Comparison of ENCODE assay signal across 18 cellular contexts in the genomic region with DNA sequence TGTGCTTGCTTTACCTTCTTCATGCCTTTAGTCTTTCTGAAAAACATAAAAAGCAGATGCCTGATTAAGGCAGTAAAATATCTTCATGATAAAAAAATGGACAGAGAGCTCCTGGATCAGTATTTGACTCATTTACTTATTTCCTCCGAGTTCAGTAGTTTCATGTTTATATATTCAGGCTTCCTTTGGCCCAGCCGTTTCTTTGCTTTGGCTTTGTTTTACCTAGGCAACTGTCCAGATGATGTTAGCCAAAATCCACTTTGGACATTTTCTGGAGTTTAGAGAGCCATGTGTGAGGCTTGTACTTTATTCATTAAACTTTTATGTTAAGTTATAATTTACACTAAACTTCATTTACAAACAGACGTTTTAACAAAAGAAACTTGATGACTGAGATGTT.
DNase-seq lines count a peak whose midpoint lies in the region; ATAC-seq lines count a peak whose summit lies in the region.
"Had no signal": no experiment of that assay in that cellular context is flagged by ENCODE, and none has a peak within 500 bp of the region (broad histone marks: within the 10 kb centered on the region; RNA-seq: fewer than 3 reads in every experiment).

No MANE protein-coding gene starts in this region.

- no peak overlapping the region for H3K4ac ChIP-seq in mesenchymal stem cell (ENCODE audit: low read depth in 1 of 2, low read length in 2 of 2)

- peaks cover 0 to 9% (median 6%) of the 10 kb centered on the region in 5 donors for H3K27me3 Mint-ChIP-seq in naive thymus-derived CD4-positive, alpha-beta T cell
- H3K27me3 Mint-ChIP-seq in CD8-positive, alpha-beta memory T cell = no peaks in the 10 kb centered on the region
- H3K27me3 Mint-ChIP-seq: activated CD8-positive, alpha-beta T cell treated with anti-CD3 and anti-CD28 coated beads for 36 hours had no signal

- no peak overlapping the region for H3K18ac ChIP-seq in mesenchymal stem cell (ENCODE audit: low read depth in 1 of 2, low read length in 2 of 2)

- H3K27ac ChIP-seq in ACC112 (ENCODE audit: low read depth, low read length) = peak overlapping the region; percentile 11; the same call in 1 of the 2 replicates
- no peak overlapping the region for H3K27ac ChIP-seq in mesenchymal stem cell (ENCODE audit: low read length, poor library complexity, severe bottlenecking)
- H3K27ac ChIP-seq in naive thymus-derived CD4-positive, alpha-beta T cell (ENCODE audit: low read depth, low read length) = no peak overlapping the region
- H3K27ac ChIP-seq in CD8-positive, alpha-beta memory T cell (ENCODE audit: low read depth, low read length) = no peak overlapping the region
- H3K27ac ChIP-seq: lower lobe of right lung, RWPE1 had no signal

- no peak overlapping the region for H2BK12ac ChIP-seq in mesenchymal stem cell (ENCODE audit: low read length in 2 of 2)

- no peak overlapping the region for H2AK5ac ChIP-seq in mesenchymal stem cell (ENCODE audit: low read length, severe bottlenecking)

- H2BK5ac ChIP-seq in mesenchymal stem cell (ENCODE audit: low read depth, low read length, poor library complexity, severe bottlenecking) = no peak overlapping the region

- WGBS in mesenchymal stem cell = 67% methylated on average over 2 of the region's 3 CpGs

- H3K14ac ChIP-seq in mesenchymal stem cell (ENCODE audit: low read length in 2 of 2) = no peak overlapping the region

- no peaks in the 10 kb centered on the region for H3K79me1 ChIP-seq in mesenchymal stem cell (replicated peaks; ENCODE audit: low read length, poor library complexity, severe bottlenecking)

- no peaks in the 10 kb centered on the region for H3K36me3 ChIP-seq in ACC112 (ENCODE audit: insufficient read depth, low read length)
- H3K36me3 ChIP-seq in mesenchymal stem cell (ENCODE audit: control insufficient read depth in 1 of 2, insufficient read depth in 2 of 2, low read depth in 1 of 2, low read length in 2 of 2) = no peaks in the 10 kb centered on the region
- H3K36me3 ChIP-seq in naive thymus-derived CD4-positive, alpha-beta T cell (ENCODE audit: control insufficient read depth in 2 of 3, insufficient read depth in 3 of 3, low read length in 3 of 3) = no peaks in the 10 kb centered on the region
- no peaks in the 10 kb centered on the region for H3K36me3 ChIP-seq in CD8-positive, alpha-beta memory T cell (ENCODE audit: insufficient read depth, low read length)
- H3K36me3 ChIP-seq: lower lobe of right lung had no signal

- H3K27ac Mint-ChIP-seq in naive thymus-derived CD4-positive, alpha-beta T cell = no peak overlapping the region
- H3K27ac Mint-ChIP-seq in CD8-positive, alpha-beta memory T cell = no peak overlapping the region
- H3K27ac Mint-ChIP-seq: activated CD8-positive, alpha-beta T cell treated with anti-CD3 and anti-CD28 coated beads for 36 hours; activated naive CD8-positive, alpha-beta T cell; T-cell had no signal

- H3K9ac ChIP-seq in mesenchymal stem cell (ENCODE audit: low read length) = peak overlapping the region; percentile 74

- no peak overlapping the region for H2BK120ac ChIP-seq in mesenchymal stem cell (ENCODE audit: low read depth, low read length)

- intact Hi-C loops in naive thymus-derived CD4-positive, alpha-beta T cell (cut with micrococcal nuclease) = no loop called here

- no peak overlapping the region for H4K91ac ChIP-seq in mesenchymal stem cell (ENCODE audit: low read length)

- H3K23ac ChIP-seq in mesenchymal stem cell (ENCODE audit: low read length in 2 of 2) = no peak overlapping the region

- H3K4me3 ChIP-seq in ACC112 (ENCODE audit: low read depth, low read length) (peak overlapping the region; percentile 36), mesenchymal stem cell (ENCODE audit: insufficient read depth in 1 of 2, low read depth in 1 of 2, low read length in 2 of 2) (no peak overlapping the region)
- H3K4me3 ChIP-seq in naive thymus-derived CD4-positive, alpha-beta T cell (ENCODE audit: low read length) = no peak overlapping the region
- H3K4me3 ChIP-seq in CD8-positive, alpha-beta memory T cell (ENCODE audit: low read length) = no peak overlapping the region
- H3K4me3 ChIP-seq: lower lobe of right lung had no signal

- no peak overlapping the region for H3K4me3 Mint-ChIP-seq in naive thymus-derived CD4-positive, alpha-beta T cell
- no peak overlapping the region for H3K4me3 Mint-ChIP-seq in CD8-positive, alpha-beta memory T cell
- H3K4me3 Mint-ChIP-seq: activated CD8-positive, alpha-beta T cell treated with anti-CD3 and anti-CD28 coated beads for 36 hours; activated naive CD8-positive, alpha-beta T cell; activated T-cell treated with anti-CD3 and anti-CD28 coated beads, Interleukin-2, amount 50 U/mL, for 4 hours; T-cell had no signal

- H3K27me3 ChIP-seq in ACC112 (ENCODE audit: insufficient read depth, low read length) (no peaks in the 10 kb centered on the region), mesenchymal stem cell (ENCODE audit: control insufficient read depth in 1 of 2, insufficient read depth in 1 of 2, low read length in 2 of 2) (no peaks in the 10 kb centered on the region)
- H3K27me3 ChIP-seq in naive thymus-derived CD4-positive, alpha-beta T cell (ENCODE audit: control insufficient read depth in 2 of 2, insufficient read depth in 2 of 2, low read length in 2 of 2) = no peaks in the 10 kb centered on the region
- no peaks in the 10 kb centered on the region for H3K27me3 ChIP-seq in CD8-positive, alpha-beta memory T cell (ENCODE audit: insufficient read depth, low read length, poor library complexity, severe bottlenecking)

- peaks cover 0 to 3% (median 0%) of the 10 kb centered on the region in 11 donors for H3K9me3 Mint-ChIP-seq in naive thymus-derived CD4-positive, alpha-beta T cell
- peaks cover 0 to 3% (median 0%) of the 10 kb centered on the region in 5 donors for H3K9me3 Mint-ChIP-seq in CD8-positive, alpha-beta memory T cell
- H3K9me3 Mint-ChIP-seq: activated CD8-positive, alpha-beta T cell treated with anti-CD3 and anti-CD28 coated beads for 36 hours; activated T-cell treated with anti-CD3 and anti-CD28 coated beads, Interleukin-2, amount 50 U/mL, for 4 hours had no signal

- CTCF ChIA-PET in naive thymus-derived CD4-positive, alpha-beta T cell (lab: Charles Lee) = no interaction called here
- CTCF ChIA-PET in CD8-positive, alpha-beta memory T cell (lab: Charles Lee) = no interaction called here

- H2AFZ ChIP-seq in ACC112 (ENCODE audit: low read length, unreplicated experiment) (peak overlapping the region; percentile 33), mesenchymal stem cell (ENCODE audit: low read depth, low read length) (no peak overlapping the region)

- POLR2A ChIA-PET in naive thymus-derived CD4-positive, alpha-beta T cell (lab: Charles Lee) = no interaction called here
- POLR2A ChIA-PET in CD8-positive, alpha-beta memory T cell (lab: Charles Lee) = no interaction called here

- H3K4me2 ChIP-seq in mesenchymal stem cell (ENCODE audit: low read length, poor library complexity, severe bottlenecking) = no peak overlapping the region

- H3K9me3 ChIP-seq in mesenchymal stem cell (ENCODE audit: control insufficient read depth, low read length) = no peaks in the 10 kb centered on the region
- no peaks in the 10 kb centered on the region for H3K9me3 ChIP-seq in naive thymus-derived CD4-positive, alpha-beta T cell (ENCODE audit: control insufficient read depth in 2 of 3, low read length in 3 of 3)
- no peaks in the 10 kb centered on the region for H3K9me3 ChIP-seq in CD8-positive, alpha-beta memory T cell (ENCODE audit: low read length)
- H3K9me3 ChIP-seq: lower lobe of right lung had no signal

- peak; percentile 20 for DNase-seq in LHCN-M2 (ENCODE audit: low read depth)
- peak; percentile 67 for DNase-seq in fibroblast of gingiva (ENCODE audit: low read depth)
- no peak for DNase-seq in mesenchymal stem cell
- no peak for DNase-seq in NCI-H1436 (lab: John Stamatoyannopoulos, UW)
- no peak for DNase-seq in naive thymus-derived CD4-positive, alpha-beta T cell
- DNase-seq in CD8-positive, alpha-beta memory T cell = no peak
- DNase-seq: activated CD8-positive, alpha-beta T cell treated with anti-CD3 and anti-CD28 coated beads for 36 hours; activated T-cell treated with anti-CD3 and anti-CD28 coated beads, Interleukin-2, amount 50 U/mL, for 4 hours; caudate nucleus; lower lobe of right lung; NCI-H1436 treated with DMSO at 0.1 percent for 48 hours; NK-92 treated with Interleukin-12 subunit alpha and Interleukin-12 subunit beta, amount 100 ng/mL, for 24 hours; stimulated activated CD4-positive, alpha-beta T cell treated with anti-CD3 and anti-CD28 coated beads, Interleukin-1b, Interleukin-23, amount 100 ng/mL, for 48 hours; T-cell had no signal

- H3K79me2 ChIP-seq in ACC112 (ENCODE audit: control insufficient read depth, insufficient read depth, low read length, unreplicated experiment) = no peaks in the 10 kb centered on the region

- peaks cover 18% of the 10 kb centered on the region for H3K4me1 ChIP-seq in ACC112 (ENCODE audit: control insufficient read depth, insufficient read depth, low read length, unreplicated experiment)
- H3K4me1 ChIP-seq in mesenchymal stem cell (ENCODE audit: control insufficient read depth, insufficient read depth, low read depth, low read length) = no peaks in the 10 kb centered on the region
- no peaks in the 10 kb centered on the region for H3K4me1 ChIP-seq in naive thymus-derived CD4-positive, alpha-beta T cell (ENCODE audit: control insufficient read depth in 2 of 2, insufficient read depth in 2 of 2, low read length in 2 of 2)
- H3K4me1 ChIP-seq in CD8-positive, alpha-beta memory T cell (ENCODE audit: insufficient read depth, low read length) = no peaks in the 10 kb centered on the region
- H3K4me1 ChIP-seq: lower lobe of right lung had no signal

- no peak overlapping the region for H2BK15ac ChIP-seq in mesenchymal stem cell (ENCODE audit: low read depth, poor library complexity, severe bottlenecking)

- no peak for ATAC-seq in GM18868 (IDR thresholded peaks at IDR 0.05; ENCODE audit: unreplicated experiment)
- ATAC-seq in naive thymus-derived CD4-positive, alpha-beta T cell = no peak
- ATAC-seq: activated CD8-positive, alpha-beta T cell treated with anti-CD3 and anti-CD28 coated beads for 36 hours; activated T-cell treated with anti-CD3 and anti-CD28 coated beads, Interleukin-2, amount 50 U/mL, for 4 hours; lower lobe of right lung; T-cell had no signal

- no peaks in the 10 kb centered on the region for H3K36me3 Mint-ChIP-seq in naive thymus-derived CD4-positive, alpha-beta T cell
- no peaks in the 10 kb centered on the region for H3K36me3 Mint-ChIP-seq in CD8-positive, alpha-beta memory T cell
- H3K36me3 Mint-ChIP-seq: activated naive CD8-positive, alpha-beta T cell; T-cell had no signal

- no peak overlapping the region for H4K8ac ChIP-seq in mesenchymal stem cell (ENCODE audit: low read length)

- H3K4me1 Mint-ChIP-seq in naive thymus-derived CD4-positive, alpha-beta T cell = no peaks in the 10 kb centered on the region
- H3K4me1 Mint-ChIP-seq in CD8-positive, alpha-beta memory T cell = no peaks in the 10 kb centered on the region

Comparison
In these comparisons a context has a peak if more than half of its experiments do, and no peak if none do; other contexts are left out.
1. DNase-seq: peak in LHCN-M2 (single experiment) and fibroblast of gingiva (single experiment); none in mesenchymal stem cell (single experiment), NCI-H1436 (single experiment), naive thymus-derived CD4-positive, alpha-beta T cell (0 of 9) and CD8-positive, alpha-beta memory T cell (0 of 5).